In genomic region chr10:85609509-85609908, GRCh38 we compare ENCODE assay signal across 1 cellular context.
TF ChIP-seq lines count a peak whose summit lies in the region.

No MANE protein-coding gene starts in this region.

TF ChIP-seq in GM23338, 12 proteins besides CTCF, POLR2A, EP300 and RAD21 (continued from another document):
- TF ChIP-seq ZNF462 (CRISPR knock-in tag; IDR thresholded peaks at IDR 0.05) (no peak), ETS1 (IDR thresholded peaks at IDR 0.05) (no peak), ZNF114 (CRISPR knock-in tag; IDR thresholded peaks at IDR 0.05) (no peak)
